ENCODE assay signal across 16 cellular contexts in the genomic region with DNA sequence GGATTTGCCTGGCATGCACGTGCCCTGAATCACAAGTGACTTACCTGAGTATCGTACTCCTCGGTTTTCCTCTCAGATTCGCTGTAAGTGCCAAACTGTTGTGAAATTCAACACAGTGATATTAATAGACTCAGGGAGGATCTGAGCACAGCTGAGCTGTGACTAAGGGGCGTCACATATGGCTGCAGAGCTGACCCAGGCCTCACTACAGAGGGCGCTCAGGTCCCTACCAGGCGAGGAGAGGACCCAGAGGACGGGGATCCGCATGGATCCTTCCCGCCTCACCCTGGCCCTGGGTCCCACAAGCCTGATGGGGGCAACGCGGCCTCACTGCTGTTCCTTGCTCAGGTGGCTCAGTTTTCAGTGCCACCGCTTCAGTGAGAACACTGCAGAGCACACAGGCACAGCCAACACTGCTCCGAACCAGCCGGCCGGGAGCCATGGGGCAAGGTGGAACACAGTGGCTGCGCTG. TPM values are rescaled to one million over a fixed set of nuclear protein-coding genes. Genes with fewer than 3 reads are reported as not detected.
DNase-seq lines count a peak whose midpoint lies in the region; ATAC-seq, FAIRE-seq and TF ChIP-seq lines count a peak whose summit lies in the region.
"Had no signal": no experiment of that assay in that cellular context is flagged by ENCODE, and none has a peak within 500 bp of the region (broad histone marks: within the 10 kb centered on the region; RNA-seq: fewer than 3 reads in every experiment).

No MANE protein-coding gene starts in this region.

- peak overlapping the region; percentile 24; the same call in 1 of the 2 replicates for H3K9ac ChIP-seq in BLaER1

- H3K4me3 Mint-ChIP-seq in activated CD4-positive, alpha-beta memory T cell treated with anti-CD3 and anti-CD28 coated beads for 36 hours = no peak overlapping the region
- H3K4me3 Mint-ChIP-seq: central memory CD8-positive, alpha-beta T cell; effector memory CD8-positive, alpha-beta T cell; nephron progenitor cell had no signal

- H3K4me1 Mint-ChIP-seq in activated CD4-positive, alpha-beta memory T cell treated with anti-CD3 and anti-CD28 coated beads for 36 hours (ENCODE audit: low read depth) = peaks cover 3% of the 10 kb centered on the region

- FAIRE-seq in HTR-8/SVneo (lab: Jason Lieb, UNC) = peak; percentile 81

- CTCF ChIA-PET in activated CD4-positive, alpha-beta memory T cell treated with anti-CD3 and anti-CD28 coated beads for 36 hours (lab: Charles Lee) = no interaction called here

- WGBS in heart right ventricle, 2 donors = 91 to 94% methylated on average over 17 of the region's 17 CpGs
- 59 to 76% (median 64%) methylated on average over 17 of the region's 17 CpGs for WGBS in psoas muscle, 3 donors

- POLR2A ChIA-PET in activated CD4-positive, alpha-beta memory T cell treated with anti-CD3 and anti-CD28 coated beads for 36 hours (lab: Charles Lee) = no interaction called here

- H3K27me3 ChIP-seq in BLaER1 = no peaks in the 10 kb centered on the region
- H3K27me3 ChIP-seq in heart right ventricle = no peaks in the 10 kb centered on the region
- no peaks in the 10 kb centered on the region for H3K27me3 ChIP-seq in psoas muscle (ENCODE audit: insufficient read depth in 3 of 3, low read length in 2 of 3)
- H3K27me3 ChIP-seq: adrenal gland had no signal

- TF ChIP-seq CTCF in heart right ventricle (IDR thresholded peaks at IDR 0.05) (no peak), psoas muscle (IDR thresholded peaks at IDR 0.05) (no peak), GM10266 (IDR thresholded peaks at IDR 0.05; ENCODE audit: control insufficient read depth, insufficient read depth, low read depth, missing control alignments) (no peak)

- H4K20me1 ChIP-seq in BLaER1 = peaks cover 54% of the 10 kb centered on the region

- no peaks in the 10 kb centered on the region for H3K9me3 ChIP-seq in BLaER1
- no peaks in the 10 kb centered on the region for H3K9me3 ChIP-seq in heart right ventricle
- H3K9me3 ChIP-seq in psoas muscle = no peaks in the 10 kb centered on the region
- H3K9me3 ChIP-seq: adrenal gland had no signal

- H3K36me3 ChIP-seq in BLaER1 (peaks cover 94% of the 10 kb centered on the region), heart right ventricle (peaks cover 0 to 69% (median 36%) of the 10 kb centered on the region in 9 donors), psoas muscle (ENCODE audit: insufficient read depth in 1 of 2, low read depth in 1 of 2) (peaks cover 3 to 57% of the 10 kb centered on the region in 2 donors)

- H3K36me3 Mint-ChIP-seq in activated CD4-positive, alpha-beta memory T cell treated with anti-CD3 and anti-CD28 coated beads for 36 hours = peaks cover 16% of the 10 kb centered on the region

- intact Hi-C loops in heart right ventricle (cut with DNase I) (no loop called here), psoas muscle (cut with DNase I) (no loop called here)
- intact Hi-C loops in activated CD4-positive, alpha-beta memory T cell treated with anti-CD3 and anti-CD28 coated beads for 36 hours (cut with micrococcal nuclease) = no loop called here

- peak overlapping the region; percentile 22; the same call in 1 of the 2 replicates for H3K4me2 ChIP-seq in BLaER1

- H3K27me3 Mint-ChIP-seq in activated CD4-positive, alpha-beta memory T cell treated with anti-CD3 and anti-CD28 coated beads for 36 hours = no peaks in the 10 kb centered on the region
- H3K27me3 Mint-ChIP-seq: central memory CD8-positive, alpha-beta T cell; effector memory CD8-positive, alpha-beta T cell had no signal

- ATAC-seq in heart right ventricle (peak in 5 of 8 donors; percentile 13 to 82 (median 49)), psoas muscle (peak; percentile 96 to 99 (median 98)), HG02623 (IDR thresholded peaks at IDR 0.05; ENCODE audit: unreplicated experiment) (no peak)
- ATAC-seq: effector memory CD8-positive, alpha-beta T cell; PC-3 had no signal

- no peak overlapping the region for H3K4me3 ChIP-seq in BLaER1
- no peak overlapping the region for H3K4me3 ChIP-seq in heart right ventricle
- no peak overlapping the region for H3K4me3 ChIP-seq in psoas muscle
- H3K4me3 ChIP-seq: adrenal gland had no signal

- H3K9me3 Mint-ChIP-seq in activated CD4-positive, alpha-beta memory T cell treated with anti-CD3 and anti-CD28 coated beads for 36 hours = no peaks in the 10 kb centered on the region
- H3K9me3 Mint-ChIP-seq: central memory CD8-positive, alpha-beta T cell; effector memory CD8-positive, alpha-beta T cell had no signal

- H3K4me1 ChIP-seq in BLaER1 = peaks cover 56% of the 10 kb centered on the region
- H3K4me1 ChIP-seq in heart right ventricle = no peaks in the 10 kb centered on the region
- H3K4me1 ChIP-seq in psoas muscle = peaks cover 10% of the 10 kb centered on the region
- H3K4me1 ChIP-seq: adrenal gland had no signal

- H3K27ac Mint-ChIP-seq in activated CD4-positive, alpha-beta memory T cell treated with anti-CD3 and anti-CD28 coated beads for 36 hours = no peak overlapping the region
- H3K27ac Mint-ChIP-seq: effector memory CD8-positive, alpha-beta T cell; nephron progenitor cell had no signal

- H3K27ac ChIP-seq in BLaER1 (0 out of 2 replicates have a peak overlapping the region, but pooled peaks have one; percentile 18), heart right ventricle (no peak overlapping the region), psoas muscle (peak overlapping the region; percentile 71)
- H3K27ac ChIP-seq: adrenal gland had no signal

- DNase-seq in HTR-8/SVneo (ENCODE audit: insufficient read length, low spot score) = no peak
- no peak for DNase-seq in heart right ventricle
- peak in 1 of 2 donors; percentile 75 for DNase-seq in psoas muscle
- no peak for DNase-seq in GM10266 (ENCODE audit: extremely low spot score)
- no peak for DNase-seq in activated CD4-positive, alpha-beta memory T cell treated with anti-CD3 and anti-CD28 coated beads for 36 hours
- DNase-seq: activated CD4-positive, alpha-beta T cell treated with anti-CD3 and anti-CD28 coated beads, Interleukin-2, amount 50 U/mL, for 1 hour; effector memory CD8-positive, alpha-beta T cell; MM.1S; NCI-H2029 treated with DMSO at 0.1 percent for 48 hours; NCI-H69; nephron progenitor cell; PC-3 had no signal

RNA-seq across cellular contexts. Expression of a gene that starts 20.1 kb away (rescaled TPM):
- total RNA-seq in heart right ventricle (10 to 100 TPM; 27.5 to 43.9 (median 32.5) TPM), psoas muscle (10 to 100 TPM; 24.9 to 37.2 (median 33.1) TPM)
- polyA plus RNA-seq in heart right ventricle (10 to 100 TPM; 21.5 to 78.0 TPM), psoas muscle (10 to 100 TPM; 24.2 to 92.4 (median 52.3) TPM)
- total RNA-seq in activated CD4-positive, alpha-beta memory T cell treated with anti-CD3 and anti-CD28 coated beads for 36 hours = 10 to 100 TPM; 70.1 to 72.9 TPM

RNA-seq across cellular contexts. Expression of a gene that starts 29.9 kb away (rescaled TPM):
- total RNA-seq in heart right ventricle = not detected
- polyA plus RNA-seq in heart right ventricle = not detected
- not detected for total RNA-seq in psoas muscle
- not detected for polyA plus RNA-seq in psoas muscle
- 1 to 10 TPM; 4.7 to 7.3 TPM for total RNA-seq in activated CD4-positive, alpha-beta memory T cell treated with anti-CD3 and anti-CD28 coated beads for 36 hours
- polyA plus RNA-seq: adrenal gland had no signal

Comparison
In these comparisons a context has a peak if more than half of its experiments do, and no peak if none do; other contexts are left out.
1. H3K27ac ChIP-seq: peak in BLaER1 (single experiment) and psoas muscle (single experiment); none in heart right ventricle (0 of 10).
2. RNA of a gene that starts 29.9 kb away (total RNA-seq): 4.7 to 7.3 TPM in activated CD4-positive, alpha-beta memory T cell treated with anti-CD3 and anti-CD28 coated beads for 36 hours; not detected in heart right ventricle and not detected in psoas muscle; every median in the first group is over 4 times any median in the second.